14 cellular contexts compared by ENCODE assay signal in genomic region chr18:23239885-23240608, GRCh38.
DNase-seq lines count a peak whose midpoint lies in the region; ATAC-seq, FAIRE-seq and TF ChIP-seq lines count a peak whose summit lies in the region.
"Had no signal": no experiment of that assay in that cellular context is flagged by ENCODE, and none has a peak within 500 bp of the region (broad histone marks: within the 10 kb centered on the region; RNA-seq: fewer than 3 reads in every experiment).

No MANE protein-coding gene starts in this region.

- H3K23ac ChIP-seq in H1 (ENCODE audit: insufficient read length), result no peak overlapping the region

- peaks cover 48% of the 10 kb centered on the region for H3K4me1 ChIP-seq in GM23338 (ENCODE audit: insufficient read depth)
- H3K4me1 ChIP-seq in OCI-LY3 (ENCODE audit: low read length), result peaks cover 67% of the 10 kb centered on the region
- H3K4me1 ChIP-seq in H1 (replicated peaks in 1 of 4; ENCODE audit: control insufficient read depth in 3 of 4, insufficient read depth in 4 of 4, low read length in 3 of 4), result peaks cover 6 to 18% (median 8%) of the 10 kb centered on the region in 4 experiments
- H3K4me1 ChIP-seq in thoracic aorta (ENCODE audit: control insufficient read depth in 1 of 2, low read depth in 2 of 2), result peaks cover 16 to 28% of the 10 kb centered on the region in 2 donors

- no peak for TF ChIP-seq RAD21 in H1 (IDR thresholded peaks at IDR 0.05 in 1 of 2, conservative IDR thresholded peaks at IDR 0.05 in 1 of 2; ENCODE audit: low read depth in 2 of 2, low read length in 2 of 2)

- H3K4me2 ChIP-seq in GM23338 (no peak overlapping the region), OCI-LY3 (ENCODE audit: low read length) (peak overlapping the region; percentile 19; the same call in 1 of the 2 replicates), H1 (ENCODE audit: insufficient read depth in 1 of 2, low read depth in 2 of 2, low read length in 2 of 2) (no peak overlapping the region)

- H3K4me3 Mint-ChIP-seq in GM23338, result no peak overlapping the region

- H4K5ac ChIP-seq in H1 (ENCODE audit: insufficient read length, low read depth, low read length), result no peak overlapping the region

- 96% methylated on average over 10 of the region's 10 CpGs; no CpG with 5 or more reads in 1 of the 2 experiments for whole genome bisulfite sequencing in H1 (ENCODE audit: extremely low coverage in 1 of 2, insufficient coverage in 1 of 2, insufficient read length in 1 of 2, insufficient replicate concordance in 2 of 2, low coverage in 1 of 2, low lambda C conversion rate in 2 of 2, missing lambda C conversion rate in 1 of 2), 2 experiments

- H3K27me3 Mint-ChIP-seq in GM23338 (ENCODE audit: insufficient read depth, low read depth, poor library complexity), result peaks cover 3% of the 10 kb centered on the region

- H2BK5ac ChIP-seq in H1 (ENCODE audit: low read depth, low read length), result peak overlapping the region; percentile 49; the same call in 1 of the 2 replicates

- no peaks in the 10 kb centered on the region for H3K27me3 ChIP-seq in GM23338 (ENCODE audit: insufficient read depth)
- no peaks in the 10 kb centered on the region for H3K27me3 ChIP-seq in OCI-LY3 (ENCODE audit: low read depth, low read length)
- no peaks in the 10 kb centered on the region for H3K27me3 ChIP-seq in H1 (replicated peaks in 1 of 4; ENCODE audit: control insufficient read depth in 3 of 4, extremely low read depth in 1 of 4, insufficient read depth in 3 of 4, low read length in 3 of 4)
- H3K27me3 ChIP-seq in thoracic aorta (replicated peaks; ENCODE audit: insufficient read depth), result no peaks in the 10 kb centered on the region

- H3K27ac ChIP-seq in GM23338 (ENCODE audit: low read depth) (peak overlapping the region; percentile 73; the same call in 1 of the 2 replicates), OCI-LY3 (ENCODE audit: low read length) (no peak overlapping the region), H1 (ENCODE audit: low read depth, low read length) (no peak overlapping the region), thoracic aorta (peak overlapping the region; percentile 86 to 89)

- H3K9me3 Mint-ChIP-seq in GM23338, result no peaks in the 10 kb centered on the region

- no peak overlapping the region for H3K18ac ChIP-seq in H1 (ENCODE audit: extremely low read depth, low read length)

- H3K79me1 ChIP-seq in H1 (ENCODE audit: low read depth, low read length), result no peaks in the 10 kb centered on the region; the same call in 1 of the 2 replicates

- no peak overlapping the region for H3K56ac ChIP-seq in H1 (replicated peaks; ENCODE audit: insufficient read length, low read depth, low read length)

- H3K4me1 Mint-ChIP-seq in GM23338, result peaks cover 57% of the 10 kb centered on the region

- TF ChIP-seq CTCF in GM23338 (conservative IDR thresholded peaks at IDR 0.05; ENCODE audit: low read depth in 2 of 2), result no peak
- no peak for TF ChIP-seq CTCF in OCI-LY3 (IDR thresholded peaks at IDR 0.05; ENCODE audit: low read depth, low read length)
- no peak for TF ChIP-seq CTCF in H1 (IDR thresholded peaks at IDR 0.05; ENCODE audit: control extremely low read depth in 1 of 3, insufficient read depth in 1 of 3, low read depth in 1 of 3, low read length in 3 of 3)
- TF ChIP-seq CTCF in thoracic aorta (IDR thresholded peaks at IDR 0.05), result no peak

- H2BK12ac ChIP-seq in H1 (ENCODE audit: low read depth, low read length), result peak overlapping the region; percentile 50; the same call in 1 of the 2 replicates

- no peak for TF ChIP-seq EP300 in H1 (IDR thresholded peaks at IDR 0.05; ENCODE audit: borderline replicate concordance in 1 of 2, low read depth in 2 of 2, low read length in 2 of 2)

- H3K79me2 ChIP-seq in GM23338 (replicated peaks; ENCODE audit: insufficient read depth), result no peaks in the 10 kb centered on the region
- H3K79me2 ChIP-seq in OCI-LY3 (ENCODE audit: low read length), result no peaks in the 10 kb centered on the region
- no peaks in the 10 kb centered on the region for H3K79me2 ChIP-seq in H1 (ENCODE audit: control insufficient read depth in 1 of 2, insufficient read depth in 2 of 2, low read length in 2 of 2)

- ATAC-seq in GM23338, result no peak
- ATAC-seq in thoracic aorta (ENCODE audit: insufficient number of reproducible peaks, low FRiP score, low read depth), result no peak
- ATAC-seq in HG03442 (IDR thresholded peaks at IDR 0.05; ENCODE audit: unreplicated experiment), result no peak

- H3K9me3 ChIP-seq in OCI-LY3 (ENCODE audit: insufficient read depth, low read length), result no peaks in the 10 kb centered on the region
- no peaks in the 10 kb centered on the region for H3K9me3 ChIP-seq in H1 (ENCODE audit: insufficient read depth in 2 of 2, low read depth in 1 of 2, low read length in 1 of 2)
- no peaks in the 10 kb centered on the region for H3K9me3 ChIP-seq in thoracic aorta

- H3K9me2 ChIP-seq in GM23338 (ENCODE audit: insufficient read depth), result no peaks in the 10 kb centered on the region

- DNase-seq in GM23338 (ENCODE audit: low spot score) (no peak), H1 (ENCODE audit: low read depth in 1 of 2, low spot score in 2 of 2) (no peak), thoracic aorta (ENCODE audit: low spot score) (no peak), SHP77 (lab: John Stamatoyannopoulos, UW) (no peak), AML-193 (lab: John Stamatoyannopoulos, UW) (no peak)
- DNase-seq: COR-L47, DMS153, KBM-7, NCI-H1105 treated with DMSO at 0.1 percent for 48 hours, NCI-H187, NCI-H2171, NCI-H82 had no signal

- no peak overlapping the region for H2BK15ac ChIP-seq in H1 (ENCODE audit: low read length)

- no peak overlapping the region for H3K4me3 ChIP-seq in GM23338
- no peak overlapping the region for H3K4me3 ChIP-seq in OCI-LY3 (ENCODE audit: low read length)
- no peak overlapping the region for H3K4me3 ChIP-seq in H1 (ENCODE audit: extremely low read depth in 1 of 4, insufficient read depth in 2 of 4, low read depth in 3 of 4, low read length in 4 of 4)
- no peak overlapping the region for H3K4me3 ChIP-seq in thoracic aorta

- H3K36me3 ChIP-seq in GM23338 (ENCODE audit: insufficient read depth) (no peaks in the 10 kb centered on the region; the same call in 1 of the 2 replicates), OCI-LY3 (replicated peaks; ENCODE audit: low read depth, low read length) (peaks cover 33% of the 10 kb centered on the region), H1 (ENCODE audit: control insufficient read depth in 2 of 4, insufficient read depth in 4 of 4, low read length in 3 of 4) (peaks cover 0 to 16% (median 8%) of the 10 kb centered on the region in 4 experiments; a peak in 6 of 8 replicates), thoracic aorta (no peaks in the 10 kb centered on the region)

- peak overlapping the region; percentile 19; the same call in 1 of the 2 replicates for H3K9ac ChIP-seq in OCI-LY3 (ENCODE audit: low read length)
- H3K9ac ChIP-seq in H1 (replicated peaks in 1 of 4; ENCODE audit: extremely low read depth in 1 of 4, low read depth in 3 of 4, low read length in 3 of 4), result no peak overlapping the region

- H2BK20ac ChIP-seq in H1 (ENCODE audit: low read length), result no peak overlapping the region

- no peak overlapping the region for H3K14ac ChIP-seq in H1 (ENCODE audit: insufficient read length)

- no peaks in the 10 kb centered on the region for H3K23me2 ChIP-seq in H1 (ENCODE audit: low read depth, low read length)

- FAIRE-seq in H1 (lab: Jason Lieb, UNC), result no peak

- no peak for TF ChIP-seq POLR2A in H1 (IDR thresholded peaks at IDR 0.05; ENCODE audit: control extremely low read depth in 1 of 2, low read depth in 2 of 2, low read length in 2 of 2)

- CTCF ChIA-PET in H1 (lab: Charles Lee; ENCODE audit: partially characterized antibody), result interaction anchor here (1.2 to 2.9 kb wide), 3 partner anchors 12 to 16 kb away, joined by 4 to 15 read pairs (median 4); no protein-coding TSS in a partner anchor

- no peaks in the 10 kb centered on the region for H4K20me1 ChIP-seq in GM23338 (replicated peaks; ENCODE audit: insufficient read depth)
- H4K20me1 ChIP-seq in OCI-LY3 (ENCODE audit: insufficient read depth, low read length), result no peaks in the 10 kb centered on the region
- H4K20me1 ChIP-seq in H1 (replicated peaks in 1 of 2; ENCODE audit: control insufficient read depth in 1 of 2, insufficient read depth in 2 of 2, low read length in 2 of 2), result no peaks in the 10 kb centered on the region

- POLR2A ChIA-PET in H1 (lab: Charles Lee; ENCODE audit: partially characterized antibody), result interaction anchor here (0.6 to 2.2 kb wide), 3 partner anchors 8 to 106 kb away, joined by 3 to 5 read pairs (median 3); no protein-coding TSS in a partner anchor

- H2BK120ac ChIP-seq in H1 (replicated peaks; ENCODE audit: low read depth, low read length), result no peak overlapping the region

- no peak overlapping the region for H4K91ac ChIP-seq in H1 (replicated peaks; ENCODE audit: insufficient read length, low read length)

- peaks cover 4% of the 10 kb centered on the region; the same call in 1 of the 2 replicates for H3F3A ChIP-seq in GM23338 (replicated peaks; ENCODE audit: low read depth)

- no peak overlapping the region for H4K8ac ChIP-seq in H1 (ENCODE audit: extremely low read depth, insufficient read depth, low read length)

- no peak overlapping the region for H3K4ac ChIP-seq in H1 (replicated peaks; ENCODE audit: insufficient read length, low read depth, low read length)

- H2AK5ac ChIP-seq in H1 (ENCODE audit: low read depth, low read length), result 0 out of 2 replicates have a peak overlapping the region, but pooled peaks have one; percentile 13

- H3K27ac Mint-ChIP-seq in GM23338, result no peak overlapping the region

- H2AFZ ChIP-seq in GM23338, result no peak overlapping the region
- H2AFZ ChIP-seq in OCI-LY3 (ENCODE audit: low read depth, low read length), result no peak overlapping the region
- no peak overlapping the region for H2AFZ ChIP-seq in H1 (ENCODE audit: low read length)

- H3K36me3 Mint-ChIP-seq in GM23338 (ENCODE audit: low read depth), result peaks cover 52% of the 10 kb centered on the region

TF ChIP-seq in H1, 55 proteins besides CTCF, POLR2A, EP300 and RAD21:
- TF ChIP-seq SP4 (IDR thresholded peaks at IDR 0.05; ENCODE audit: low read length), result no peak
- no peak for TF ChIP-seq SIN3A (conservative IDR thresholded peaks at IDR 0.05 in 1 of 2, IDR thresholded peaks at IDR 0.05 in 1 of 2; ENCODE audit: low read depth in 1 of 2, low read length in 2 of 2)
- no peak for TF ChIP-seq KDM4A (IDR thresholded peaks at IDR 0.05; ENCODE audit: low read depth, low read length, severe bottlenecking)
- no peak for TF ChIP-seq CBX8 (IDR thresholded peaks at IDR 0.05; ENCODE audit: borderline replicate concordance, low read depth, low read length)
- TF ChIP-seq EGR1 (IDR thresholded peaks at IDR 0.05; ENCODE audit: borderline replicate concordance, low read depth, low read length), result no peak

Comparison
In these comparisons a context has a peak if more than half of its experiments do, and no peak if none do; other contexts are left out.
1. H3K27ac ChIP-seq: peak in GM23338 (single experiment) and thoracic aorta (2 of 2); none in OCI-LY3 (single experiment) and H1 (single experiment).